ENCODE assay signal across 8 cellular contexts in genomic region chr15:87631775-87632174, GRCh38.
"Had no signal": no experiment of that assay in that cellular context is flagged by ENCODE, and none has a peak within 500 bp of the region (broad histone marks: within the 10 kb centered on the region; RNA-seq: fewer than 3 reads in every experiment).

No MANE protein-coding gene starts in this region.

- H3K4me3 ChIP-seq: GM23248, HAP-1 had no signal

- H3K36me3 ChIP-seq: HAP-1 had no signal

- ATAC-seq: HCT116, HepG2 had no signal

- H3K27ac ChIP-seq: GM23248, HL-60 had no signal

- FAIRE-seq: HepG2 had no signal

- H3K4me1 ChIP-seq: HAP-1 had no signal

- H2AFZ ChIP-seq: GM23248 had no signal

- DNase-seq: GM23248, GOT3, H7, HFFc6 had no signal

- H3K9ac ChIP-seq: GM23248 had no signal
